Comparison of ENCODE assay signal across 25 cellular contexts in genomic region chr2:175402591-175402990, GRCh38.
DNase-seq lines count a peak whose midpoint lies in the region; ATAC-seq, FAIRE-seq and TF ChIP-seq lines count a peak whose summit lies in the region.
"Had no signal": no experiment of that assay in that cellular context is flagged by ENCODE, and none has a peak within 500 bp of the region (broad histone marks: within the 10 kb centered on the region; RNA-seq: fewer than 3 reads in every experiment).

No MANE protein-coding gene starts in this region.

- no peaks in the 10 kb centered on the region; a peak in 1 of 5 replicates for H3K27me3 ChIP-seq in K562 (ENCODE audit: control insufficient read depth in 2 of 2, insufficient read depth in 2 of 2, low read length in 2 of 2)
- H3K27me3 ChIP-seq: BLaER1 had no signal

- DNase-seq in NCI-H1436 (lab: John Stamatoyannopoulos, UW) (peak; percentile 34), NCI-H1436 treated with DMSO at 0.1 percent for 48 hours (lab: John Stamatoyannopoulos, UW) (no peak), COLO829 (ENCODE audit: low spot score) (peak; percentile 68), NCI-H526 (lab: John Stamatoyannopoulos, UW) (peak; percentile 39 to 44), K562 (ENCODE audit: extremely low read depth in 1 of 4, low spot score in 3 of 4) (no peak), HUDEP-2 (lab: John Stamatoyannopoulos, UW; ENCODE audit: unreplicated experiment in 76 of 76) (no peak)
- no peak for DNase-seq in effector memory CD8-positive, alpha-beta T cell
- DNase-seq: CD4-positive, CD25-positive, alpha-beta regulatory T cell; DMS53; H9; MM.1S; NCI-H1417 treated with DMSO at 0.1 percent for 48 hours; NCI-H1930; NCI-H2227 treated with DMSO at 0.1 percent for 48 hours; NCI-H82; SHP77 treated with DMSO at 0.1 percent for 48 hours; T-helper 2 cell had no signal

- BruUV-seq in K562 (replicated peaks; lab: Mats Ljungman, UMichigan), result no TSS peak

- no peaks in the 10 kb centered on the region for H3K9me3 Mint-ChIP-seq in effector memory CD8-positive, alpha-beta T cell
- H3K9me3 Mint-ChIP-seq: GM23338, H9 had no signal

- no peak for ATAC-seq in K562
- ATAC-seq in esophagus mucosa, result no peak
- ATAC-seq in effector memory CD8-positive, alpha-beta T cell (replicated peaks), result no peak
- ATAC-seq: GM23338, Panc1, SK-N-SH treated with all-trans-retinoic acid at 6 μM for 48 hours had no signal

- no peaks in the 10 kb centered on the region for H4K20me1 ChIP-seq in K562 (replicated peaks; ENCODE audit: control insufficient read depth, insufficient read depth, low read length)
- H4K20me1 ChIP-seq: BLaER1 had no signal

- no peak for TF ChIP-seq RAD21 in K562 (CRISPR knock-in tag; conservative IDR thresholded peaks at IDR 0.05 in 1 of 2, IDR thresholded peaks at IDR 0.05 in 1 of 2)

- POLR2A ChIA-PET in K562 (lab: Yijun Ruan, JAX), result interaction anchor here (0.7 to 1.1 kb wide), 2 partner anchors 32 to 368 kb away, joined by 3 read pairs; no protein-coding TSS in a partner anchor

- FAIRE-seq in K562 (lab: Jason Lieb, UNC), result no peak
- FAIRE-seq: GM18507 had no signal

- H3K4me1 Mint-ChIP-seq in effector memory CD8-positive, alpha-beta T cell (ENCODE audit: low read depth in 2 of 2), result no peaks in the 10 kb centered on the region
- H3K4me1 Mint-ChIP-seq: CD4-positive, CD25-positive, alpha-beta regulatory T cell; GM23338; H9 had no signal

- H3K27me3 Mint-ChIP-seq in effector memory CD8-positive, alpha-beta T cell, result peaks cover 45 to 51% of the 10 kb centered on the region in 2 donors

- CTCF ChIA-PET in K562 (lab: Yijun Ruan, JAX; ENCODE audit: low intra/inter-chr PET ratio), result no interaction called here

- in situ Hi-C loops in K562 (cut with MboI), result no loop called here

- H3K4me1 ChIP-seq in K562 (replicated peaks in 1 of 2; ENCODE audit: control insufficient read depth in 2 of 2, insufficient read depth in 2 of 2, low read length in 2 of 2), result no peaks in the 10 kb centered on the region
- H3K4me1 ChIP-seq: BLaER1 had no signal

- intact Hi-C loops in K562 (cut with micrococcal nuclease), result no loop called here

- no peak overlapping the region for H3K9ac ChIP-seq in K562 (ENCODE audit: insufficient read depth in 1 of 2, low read depth in 2 of 2, low read length in 2 of 2)
- H3K9ac ChIP-seq: BLaER1, KMS-11 had no signal

- H2AFZ ChIP-seq in K562 (ENCODE audit: low read depth, low read length), result no peak overlapping the region
- H2AFZ ChIP-seq: GM23338 had no signal

- no peak overlapping the region for H3K4me2 ChIP-seq in K562 (ENCODE audit: insufficient read depth, low read length)
- H3K4me2 ChIP-seq: BLaER1, GM23338, KMS-11 had no signal

- H3K27ac ChIP-seq in K562 (ENCODE audit: extremely low read depth, low read depth, low read length), result no peak overlapping the region
- H3K27ac ChIP-seq: 22Rv1, BLaER1, KMS-11 had no signal

- no peak overlapping the region for H3K4me3 Mint-ChIP-seq in effector memory CD8-positive, alpha-beta T cell
- H3K4me3 Mint-ChIP-seq: CD4-positive, CD25-positive, alpha-beta regulatory T cell; GM23338; H9 had no signal

- H3K36me3 Mint-ChIP-seq in effector memory CD8-positive, alpha-beta T cell (ENCODE audit: insufficient read depth), result no peaks in the 10 kb centered on the region
- H3K36me3 Mint-ChIP-seq: CD4-positive, CD25-positive, alpha-beta regulatory T cell had no signal

- H3K4me3 ChIP-seq in K562, result no peak overlapping the region
- H3K4me3 ChIP-seq: BLaER1, GM23338 had no signal

- WGBS in K562 (ENCODE audit: insufficient coverage, low coverage, missing lambda C conversion rate), result 2% methylated on average over 2 of the region's 2 CpGs

- TF ChIP-seq EP300 in K562 (IDR thresholded peaks at IDR 0.05; ENCODE audit: low read length), result no peak

- H3K9me1 ChIP-seq in K562 (ENCODE audit: control insufficient read depth, insufficient read depth, low read length), result no peaks in the 10 kb centered on the region

- no peak for TF ChIP-seq CTCF in K562 (IDR thresholded peaks at IDR 0.05 in 2 of 3, conservative IDR thresholded peaks at IDR 0.05 in 1 of 3; ENCODE audit: insufficient read depth in 2 of 3, low read depth in 1 of 3, low read length in 3 of 3)

- H3K9me3 ChIP-seq in K562 (replicated peaks; ENCODE audit: control insufficient read depth, insufficient read depth, low read depth, low read length), result no peaks in the 10 kb centered on the region
- H3K9me3 ChIP-seq: BLaER1 had no signal

- H3K36me3 ChIP-seq in K562 (ENCODE audit: control insufficient read depth, insufficient read depth, low read length), result no peaks in the 10 kb centered on the region
- H3K36me3 ChIP-seq: BLaER1 had no signal

- H3K79me2 ChIP-seq in K562 (ENCODE audit: control insufficient read depth, insufficient read depth, low read length), result no peaks in the 10 kb centered on the region

- no peak overlapping the region for H3K27ac Mint-ChIP-seq in effector memory CD8-positive, alpha-beta T cell
- H3K27ac Mint-ChIP-seq: CD4-positive, CD25-positive, alpha-beta regulatory T cell; GM23338; H9 had no signal

- TF ChIP-seq POLR2A in K562 (conservative IDR thresholded peaks at IDR 0.05), result no peak

TF ChIP-seq in K562, 482 proteins besides CTCF, POLR2A, EP300 and RAD21:
- TF ChIP-seq FOXJ3 (CRISPR knock-in tag; IDR thresholded peaks at IDR 0.05) (no peak), ZNF316 (IDR thresholded peaks at IDR 0.05) (peak; percentile 89), VEZF1 (CRISPR knock-in tag; IDR thresholded peaks at IDR 0.05) (no peak), ZNF778 (CRISPR knock-in tag; IDR thresholded peaks at IDR 0.05) (no peak), CREB1 (IDR thresholded peaks at IDR 0.05) (no peak), CREB1 (CRISPR knock-in tag; IDR thresholded peaks at IDR 0.05) (no peak), MAFG (tag; conservative IDR thresholded peaks at IDR 0.05) (peak; percentile 79), HLTF (IDR thresholded peaks at IDR 0.05) (no peak), C11orf30 (IDR thresholded peaks at IDR 0.05; ENCODE audit: low read depth) (peak; percentile 74), U2AF2 (optimal IDR thresholded peaks at IDR 0.05; ENCODE audit: low read depth, low read length) (no peak), ZNF274 (IDR thresholded peaks at IDR 0.05; ENCODE audit: borderline replicate concordance, low read depth, low read length) (no peak), GATA2 (CRISPR knock-in tag; IDR thresholded peaks at IDR 0.05) (no peak), KHSRP (IDR thresholded peaks at IDR 0.05) (no peak), MAFF (IDR thresholded peaks at IDR 0.05; ENCODE audit: low read length) (peak; percentile 80), MAFK (IDR thresholded peaks at IDR 0.05; ENCODE audit: low read length) (peak; percentile 84)

Comparison
In these comparisons a context has a peak if more than half of its experiments do, and no peak if none do; other contexts are left out.
1. DNase-seq: peak in NCI-H1436 (single experiment), COLO829 (single experiment) and NCI-H526 (2 of 2); none in NCI-H1436 treated with DMSO at 0.1 percent for 48 hours (single experiment), K562 (0 of 4), HUDEP-2 (0 of 76) and effector memory CD8-positive, alpha-beta T cell (0 of 3).